Comparison of ENCODE assay signal across 8 cellular contexts in the genomic region with DNA sequence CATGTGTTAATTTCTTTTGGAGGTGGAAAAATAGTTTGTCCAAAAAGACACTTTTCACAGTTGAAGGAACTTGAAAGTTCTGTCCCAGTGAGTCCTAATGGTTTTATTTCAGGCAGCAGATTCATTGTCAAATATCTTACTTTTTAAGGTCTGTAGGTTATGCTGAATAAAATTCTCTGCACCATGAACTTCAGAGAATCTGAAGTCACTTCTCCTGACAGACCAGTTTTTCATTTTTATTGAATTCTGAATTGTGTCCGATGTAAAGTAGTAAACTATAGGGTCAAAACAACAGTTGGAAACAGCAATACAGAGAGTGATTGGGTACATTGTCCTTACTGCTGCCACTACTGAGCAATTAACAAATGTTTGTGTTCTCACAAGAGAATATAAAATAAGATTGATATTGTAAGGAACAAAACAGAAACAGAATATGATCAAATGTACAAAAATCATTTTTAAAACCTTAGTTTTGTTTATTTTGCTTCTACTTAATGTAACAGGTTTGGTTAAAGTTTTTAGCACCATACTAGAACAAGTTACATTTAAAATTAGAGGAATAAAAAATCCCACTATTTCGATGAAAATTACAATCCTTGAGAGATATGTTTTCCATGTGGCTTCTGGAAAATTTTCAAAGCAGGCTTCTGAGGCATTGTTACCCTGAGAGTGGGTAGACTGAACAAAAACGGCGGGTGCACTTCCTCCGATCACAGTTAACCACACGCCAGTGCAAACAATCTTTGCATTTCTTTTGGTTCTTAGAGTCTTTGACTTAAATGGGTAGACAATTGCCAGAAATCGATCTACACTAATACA. TPM values are rescaled to one million over a fixed set of nuclear protein-coding genes. Genes with fewer than 3 reads are reported as not detected.
DNase-seq lines count a peak whose midpoint lies in the region; ATAC-seq and TF ChIP-seq lines count a peak whose summit lies in the region.

No MANE protein-coding gene starts in this region.

- intact Hi-C loops in mucosa of descending colon (cut with DNase I, micrococcal nuclease), result no loop called here

- POLR2A ChIA-PET in AG04449 (lab: Yijun Ruan, JAX), result no interaction called here

- no peak for TF ChIP-seq CTCF in AG04449 (IDR thresholded peaks at IDR 0.05; ENCODE audit: insufficient read depth, low read length, missing control alignments)
- no peak for TF ChIP-seq CTCF in mucosa of descending colon (IDR thresholded peaks at IDR 0.05)

- H3K4me1 ChIP-seq in mucosa of descending colon (ENCODE audit: low read depth), result peaks cover 4% of the 10 kb centered on the region

- peak; percentile 63 for ATAC-seq in mucosa of descending colon
- ATAC-seq in HG03442 (IDR thresholded peaks at IDR 0.05; ENCODE audit: unreplicated experiment), result no peak
- ATAC-seq in HG03565 (IDR thresholded peaks at IDR 0.05; ENCODE audit: unreplicated experiment), result no peak

- CTCF ChIA-PET in AG04449 (lab: Yijun Ruan, JAX), result no interaction called here

- no peak for DNase-seq in AG04449 (ENCODE audit: low read depth, low spot score)
- peak; percentile 24 for DNase-seq in RPMI7951 (ENCODE audit: low read depth)
- DNase-seq in dermis blood vessel endothelial cell, result peak; percentile 51
- no peak for DNase-seq in mucosa of descending colon
- DNase-seq in foreskin melanocyte, result no peak
- no peak for DNase-seq in activated CD8-positive, alpha-beta memory T cell treated with anti-CD3 and anti-CD28 coated beads, Interleukin-2, amount 50 U/mL, for 4 hours

- peak overlapping the region; percentile 58 for H3K4me3 ChIP-seq in AG04449 (ENCODE audit: low read depth, low read length)
- no peak overlapping the region for H3K4me3 ChIP-seq in mucosa of descending colon

- H3K36me3 ChIP-seq in mucosa of descending colon (ENCODE audit: low read depth), result no peaks in the 10 kb centered on the region

- no peaks in the 10 kb centered on the region for H3K9me3 ChIP-seq in mucosa of descending colon

RNA-seq across cellular contexts. Expression of a gene that starts 1.4 kb away (rescaled TPM):
- total RNA-seq in RPMI7951 (2014; rRNA removed; shearing (Covaris generic)), result 10.4 and 11.4 TPM in 2 replicates
- 42.5 and 66.2 TPM in 2 replicates for total RNA-seq in dermis blood vessel endothelial cell
- total RNA-seq in mucosa of descending colon, result 10 to 100 TPM; 10.7 to 15.0 (median 12.3) TPM

Comparison
In these comparisons a context has a peak if more than half of its experiments do, and no peak if none do; other contexts are left out.
1. DNase-seq: peak in RPMI7951 (single experiment) and dermis blood vessel endothelial cell (single experiment); none in AG04449 (single experiment), mucosa of descending colon (0 of 3), foreskin melanocyte (single experiment) and activated CD8-positive, alpha-beta memory T cell treated with anti-CD3 and anti-CD28 coated beads, Interleukin-2, amount 50 U/mL, for 4 hours (single experiment).